In genomic region chr18:61551586-61551985, GRCh38 we compare ENCODE assay signal across 8 cellular contexts.
A peak's percentile ranks its signal among the peaks of the same experiment; 100 is the strongest.
DNase-seq lines count a peak whose midpoint lies in the region; ATAC-seq and TF ChIP-seq lines count a peak whose summit lies in the region.

No MANE protein-coding gene starts in this region.

- ATAC-seq in GM21515 (IDR thresholded peaks at IDR 0.05; ENCODE audit: unreplicated experiment) (peak; percentile 84), PC-3 (peak; percentile 74), HG03439 (IDR thresholded peaks at IDR 0.05; ENCODE audit: unreplicated experiment) (no peak)
- ATAC-seq in effector memory CD8-positive, alpha-beta T cell (replicated peaks): no peak

- no TSS peak for BruUV-seq in PC-3 (replicated peaks; lab: Mats Ljungman, UMichigan)

- POLR2A ChIA-PET in PC-3 (lab: Charles Lee; ENCODE audit: unreplicated experiment): no interaction called here

- H3K4me2 ChIP-seq in KMS-11: no peak overlapping the region
- H3K4me2 ChIP-seq in PC-3 (ENCODE audit: low read length): no peak overlapping the region

- H3K36me3 Mint-ChIP-seq in effector memory CD8-positive, alpha-beta T cell (ENCODE audit: insufficient read depth): peaks cover 7% of the 10 kb centered on the region

- H3K9ac ChIP-seq in KMS-11 (no peak overlapping the region), PC-3 (ENCODE audit: low read length) (no peak overlapping the region)

- H3K27ac ChIP-seq in KMS-11 (no peak overlapping the region), PC-3 (ENCODE audit: low read length) (no peak overlapping the region)

- H3K27me3 ChIP-seq in KMS-11 (ENCODE audit: insufficient read depth, low read depth) (no peaks in the 10 kb centered on the region), PC-3 (ENCODE audit: low read length) (no peaks in the 10 kb centered on the region)

- intact Hi-C loops in PC-3 (cut with micrococcal nuclease): loop anchor here (1.0 to 5.0 kb wide), 2 partner anchors 351 to 580 kb away; no protein-coding TSS in a partner anchor

- H2AFZ ChIP-seq in KMS-11 (ENCODE audit: low read depth) (no peak overlapping the region), PC-3 (ENCODE audit: low read length) (no peak overlapping the region)

- CTCF ChIA-PET in PC-3 (lab: Charles Lee): no interaction called here

- TF ChIP-seq CTCF in KMS-11 (conservative IDR thresholded peaks at IDR 0.05; ENCODE audit: low read depth, low read length) (peak; percentile 95), PC-3 (conservative IDR thresholded peaks at IDR 0.05; ENCODE audit: low read depth, low read length) (peak; percentile 79)

- H3K36me3 ChIP-seq in KMS-11 (ENCODE audit: insufficient read depth) (no peaks in the 10 kb centered on the region), PC-3 (ENCODE audit: low read depth, low read length) (no peaks in the 10 kb centered on the region)

- no peak overlapping the region for H3K4me3 Mint-ChIP-seq in effector memory CD8-positive, alpha-beta T cell

- H3K9me3 ChIP-seq in PC-3 (ENCODE audit: low read length): no peaks in the 10 kb centered on the region

- no peaks in the 10 kb centered on the region for H3K9me2 ChIP-seq in PC-3 (replicated peaks; ENCODE audit: low read length)

- H3K4me3 ChIP-seq in KMS-11 (IDR thresholded peaks at IDR 0.05; ENCODE audit: insufficient read depth, low read depth, low read length) (no peak overlapping the region), PC-3 (ENCODE audit: low read length) (no peak overlapping the region)

- peaks cover 0 to 17% of the 10 kb centered on the region in 2 donors for H3K27me3 Mint-ChIP-seq in effector memory CD8-positive, alpha-beta T cell

- peak; percentile 70 to 72 for DNase-seq in NCI-H2081 (lab: John Stamatoyannopoulos, UW)
- DNase-seq in NCI-H2081 treated with DMSO at 0.1 percent for 48 hours (lab: John Stamatoyannopoulos, UW): no peak
- DNase-seq in PC-3: peak; percentile 82
- peak in 2 of 3 experiments; percentile 4 to 15 for DNase-seq in effector memory CD8-positive, alpha-beta T cell
- DNase-seq in medulla oblongata (ENCODE audit: extremely low spot score): peak; percentile 83

- H4K20me1 ChIP-seq in KMS-11 (ENCODE audit: insufficient read depth): no peaks in the 10 kb centered on the region
- H4K20me1 ChIP-seq in PC-3 (ENCODE audit: low read length): no peaks in the 10 kb centered on the region

- H3F3A ChIP-seq in PC-3 (ENCODE audit: low read length, unreplicated experiment): no peaks in the 10 kb centered on the region

- peaks cover 0 to 3% of the 10 kb centered on the region in 2 donors for H3K4me1 Mint-ChIP-seq in effector memory CD8-positive, alpha-beta T cell (ENCODE audit: low read depth in 2 of 2)

- H3K4me1 ChIP-seq in KMS-11 (ENCODE audit: low read depth, poor library complexity, severe bottlenecking) (no peaks in the 10 kb centered on the region), PC-3 (ENCODE audit: insufficient read depth, low read length) (no peaks in the 10 kb centered on the region)

- no peak overlapping the region for H3K27ac Mint-ChIP-seq in effector memory CD8-positive, alpha-beta T cell

- H3K9me3 Mint-ChIP-seq in effector memory CD8-positive, alpha-beta T cell: no peaks in the 10 kb centered on the region

- H3K79me2 ChIP-seq in KMS-11 (ENCODE audit: insufficient read depth, low read depth) (no peaks in the 10 kb centered on the region), PC-3 (ENCODE audit: low read length) (no peaks in the 10 kb centered on the region)

Comparison
In these comparisons a context has a peak if more than half of its experiments do, and no peak if none do; other contexts are left out.
1. ATAC-seq: peak in GM21515 (single experiment) and PC-3 (single experiment); none in effector memory CD8-positive, alpha-beta T cell (single experiment) and HG03439 (single experiment).